ENCODE assay signal across 2 cellular contexts in genomic region chr19:10816691-10817090, GRCh38.
TF ChIP-seq lines count a peak whose summit lies in the region.

No MANE protein-coding gene starts in this region.

TF ChIP-seq in liver, 16 proteins besides CTCF, POLR2A, EP300 and RAD21:
- TF ChIP-seq REST (IDR thresholded peaks at IDR 0.05) (no peak), JUND (IDR thresholded peaks at IDR 0.05) (no peak), HNF4G (IDR thresholded peaks at IDR 0.05) (no peak), GABPA (IDR thresholded peaks at IDR 0.05 in 1 of 2, conservative IDR thresholded peaks at IDR 0.05 in 1 of 2) (no peak), ZBTB33 (IDR thresholded peaks at IDR 0.05) (no peak), TAF1 (conservative IDR thresholded peaks at IDR 0.05) (no peak), NR2F2 (IDR thresholded peaks at IDR 0.05) (no peak), SP1 (IDR thresholded peaks at IDR 0.05) (no peak), EGR1 (IDR thresholded peaks at IDR 0.05; ENCODE audit: low read depth in 2 of 2) (no peak), FOXA1 (IDR thresholded peaks at IDR 0.05) (no peak), YY1 (IDR thresholded peaks at IDR 0.05) (no peak), FOXA2 (IDR thresholded peaks at IDR 0.05) (no peak), HNF4A (conservative IDR thresholded peaks at IDR 0.05) (no peak), ATF3 (IDR thresholded peaks at IDR 0.05) (no peak), RXRA (IDR thresholded peaks at IDR 0.05) (no peak)
- TF ChIP-seq, protein P1, sequence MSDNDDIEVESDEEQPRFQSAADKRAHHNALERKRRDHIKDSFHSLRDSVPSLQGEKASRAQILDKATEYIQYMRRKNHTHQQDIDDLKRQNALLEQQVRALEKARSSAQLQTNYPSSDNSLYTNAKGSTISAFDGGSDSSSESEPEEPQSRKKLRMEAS (IDR thresholded peaks at IDR 0.05) = no peak

TF ChIP-seq in HepG2, 621 proteins besides CTCF, POLR2A, EP300 and RAD21:
- TF ChIP-seq ZNF569 (CRISPR knock-in tag; IDR thresholded peaks at IDR 0.05; ENCODE audit: borderline replicate concordance) = no peak
- no peak for TF ChIP-seq TEAD2 (CRISPR knock-in tag; IDR thresholded peaks at IDR 0.05)
- no peak for TF ChIP-seq FOSL2 (CRISPR knock-in tag; IDR thresholded peaks at IDR 0.05)
- TF ChIP-seq ZBTB7B (CRISPR knock-in tag; IDR thresholded peaks at IDR 0.05) = no peak
- no peak for TF ChIP-seq ZNF317 (CRISPR knock-in tag; IDR thresholded peaks at IDR 0.05)
- TF ChIP-seq TSC22D2 (CRISPR knock-in tag; IDR thresholded peaks at IDR 0.05; ENCODE audit: borderline replicate concordance) = no peak
- no peak for TF ChIP-seq ZSCAN25 (CRISPR knock-in tag; IDR thresholded peaks at IDR 0.05)
- TF ChIP-seq ZFP41 (CRISPR knock-in tag; IDR thresholded peaks at IDR 0.05; ENCODE audit: borderline replicate concordance) = no peak
- no peak for TF ChIP-seq ZNF775 (CRISPR knock-in tag; IDR thresholded peaks at IDR 0.05; ENCODE audit: borderline replicate concordance)
- no peak for TF ChIP-seq ZNF17 (CRISPR knock-in tag; IDR thresholded peaks at IDR 0.05)
- no peak for TF ChIP-seq MLLT10 (CRISPR knock-in tag; IDR thresholded peaks at IDR 0.05)
- TF ChIP-seq, protein P2, sequence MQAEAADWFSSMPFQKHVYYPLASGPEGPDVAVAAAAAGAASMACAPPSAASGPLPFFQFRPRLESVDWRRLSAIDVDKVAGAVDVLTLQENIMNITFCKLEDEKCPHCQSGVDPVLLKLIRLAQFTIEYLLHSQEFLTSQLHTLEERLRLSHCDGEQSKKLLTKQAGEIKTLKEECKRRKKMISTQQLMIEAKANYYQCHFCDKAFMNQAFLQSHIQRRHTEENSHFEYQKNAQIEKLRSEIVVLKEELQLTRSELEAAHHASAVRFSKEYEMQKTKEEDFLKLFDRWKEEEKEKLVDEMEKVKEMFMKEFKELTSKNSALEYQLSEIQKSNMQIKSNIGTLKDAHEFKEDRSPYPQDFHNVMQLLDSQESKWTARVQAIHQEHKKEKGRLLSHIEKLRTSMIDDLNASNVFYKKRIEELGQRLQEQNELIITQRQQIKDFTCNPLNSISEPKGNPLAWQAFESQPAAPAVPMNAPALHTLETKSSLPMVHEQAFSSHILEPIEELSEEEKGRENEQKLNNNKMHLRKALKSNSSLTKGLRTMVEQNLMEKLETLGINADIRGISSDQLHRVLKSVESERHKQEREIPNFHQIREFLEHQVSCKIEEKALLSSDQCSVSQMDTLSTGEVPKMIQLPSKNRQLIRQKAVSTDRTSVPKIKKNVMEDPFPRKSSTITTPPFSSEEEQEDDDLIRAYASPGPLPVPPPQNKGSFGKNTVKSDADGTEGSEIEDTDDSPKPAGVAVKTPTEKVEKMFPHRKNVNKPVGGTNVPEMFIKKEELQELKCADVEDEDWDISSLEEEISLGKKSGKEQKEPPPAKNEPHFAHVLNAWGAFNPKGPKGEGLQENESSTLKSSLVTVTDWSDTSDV (CRISPR knock-in tag; IDR thresholded peaks at IDR 0.05) = no peak
- TF ChIP-seq, protein P3, sequence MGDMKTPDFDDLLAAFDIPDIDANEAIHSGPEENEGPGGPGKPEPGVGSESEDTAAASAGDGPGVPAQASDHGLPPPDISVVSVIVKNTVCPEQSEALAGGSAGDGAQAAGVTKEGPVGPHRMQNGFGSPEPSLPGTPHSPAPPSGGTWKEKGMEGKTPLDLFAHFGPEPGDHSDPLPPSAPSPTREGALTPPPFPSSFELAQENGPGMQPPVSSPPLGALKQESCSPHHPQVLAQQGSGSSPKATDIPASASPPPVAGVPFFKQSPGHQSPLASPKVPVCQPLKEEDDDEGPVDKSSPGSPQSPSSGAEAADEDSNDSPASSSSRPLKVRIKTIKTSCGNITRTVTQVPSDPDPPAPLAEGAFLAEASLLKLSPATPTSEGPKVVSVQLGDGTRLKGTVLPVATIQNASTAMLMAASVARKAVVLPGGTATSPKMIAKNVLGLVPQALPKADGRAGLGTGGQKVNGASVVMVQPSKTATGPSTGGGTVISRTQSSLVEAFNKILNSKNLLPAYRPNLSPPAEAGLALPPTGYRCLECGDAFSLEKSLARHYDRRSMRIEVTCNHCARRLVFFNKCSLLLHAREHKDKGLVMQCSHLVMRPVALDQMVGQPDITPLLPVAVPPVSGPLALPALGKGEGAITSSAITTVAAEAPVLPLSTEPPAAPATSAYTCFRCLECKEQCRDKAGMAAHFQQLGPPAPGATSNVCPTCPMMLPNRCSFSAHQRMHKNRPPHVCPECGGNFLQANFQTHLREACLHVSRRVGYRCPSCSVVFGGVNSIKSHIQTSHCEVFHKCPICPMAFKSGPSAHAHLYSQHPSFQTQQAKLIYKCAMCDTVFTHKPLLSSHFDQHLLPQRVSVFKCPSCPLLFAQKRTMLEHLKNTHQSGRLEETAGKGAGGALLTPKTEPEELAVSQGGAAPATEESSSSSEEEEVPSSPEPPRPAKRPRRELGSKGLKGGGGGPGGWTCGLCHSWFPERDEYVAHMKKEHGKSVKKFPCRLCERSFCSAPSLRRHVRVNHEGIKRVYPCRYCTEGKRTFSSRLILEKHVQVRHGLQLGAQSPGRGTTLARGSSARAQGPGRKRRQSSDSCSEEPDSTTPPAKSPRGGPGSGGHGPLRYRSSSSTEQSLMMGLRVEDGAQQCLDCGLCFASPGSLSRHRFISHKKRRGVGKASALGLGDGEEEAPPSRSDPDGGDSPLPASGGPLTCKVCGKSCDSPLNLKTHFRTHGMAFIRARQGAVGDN (CRISPR knock-in tag; IDR thresholded peaks at IDR 0.05) = no peak
- no peak for TF ChIP-seq SAP130 (CRISPR knock-in tag; IDR thresholded peaks at IDR 0.05; ENCODE audit: low read depth)
- TF ChIP-seq NFE2 (CRISPR knock-in tag; IDR thresholded peaks at IDR 0.05) = no peak
